28 cellular contexts compared by ENCODE assay signal in the genomic region with DNA sequence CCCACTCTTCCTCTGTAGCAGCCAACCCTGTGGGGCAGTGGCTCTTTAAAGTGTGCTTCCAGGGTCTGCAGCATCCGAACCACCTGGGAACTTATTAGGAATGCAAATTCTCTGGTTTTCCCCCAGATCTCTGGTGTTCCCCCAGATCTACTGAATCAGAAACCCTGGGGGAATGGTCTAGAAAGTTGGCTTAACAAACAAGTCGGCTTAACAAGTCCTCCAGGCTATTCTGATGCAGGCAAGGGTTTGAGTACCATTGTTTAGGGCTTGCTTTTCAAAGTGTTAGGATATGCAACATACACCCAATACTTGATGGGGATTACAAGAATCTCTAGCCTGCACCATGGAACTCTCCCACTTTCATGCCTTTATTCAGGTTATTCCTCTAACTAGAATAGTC.
"Had no signal": no experiment of that assay in that cellular context is flagged by ENCODE, and none has a peak within 500 bp of the region (broad histone marks: within the 10 kb centered on the region; RNA-seq: fewer than 3 reads in every experiment).

No MANE protein-coding gene starts in this region.

- DNase-seq: activated CD4-positive, alpha-beta memory T cell treated with anti-CD3 and anti-CD28 coated beads, Interleukin-2, amount 10 ng/mL, durations not matched to agents 7 days and 5 days; activated CD4-positive, alpha-beta T cell treated with anti-CD3 and anti-CD28 coated beads for 36 hours; activated CD4-positive, alpha-beta T cell treated with anti-CD3 and anti-CD28 coated beads, Interleukin-2, amount 50 U/mL, for 1 hour; activated gamma-delta T cell; activated naive CD4-positive, alpha-beta T cell treated with anti-CD3 and anti-CD28 coated beads for 36 hours; activated T-cell treated with anti-CD3 and anti-CD28 coated beads for 4 hours; activated T-cell treated with anti-CD3 and anti-CD28 coated beads, Interleukin-2, amount 50 U/mL, for 48 hours; amygdala; MV-4-11; NCI-H1092 treated with DMSO at 0.1 percent for 48 hours; NCI-H1417 treated with DMSO at 0.1 percent for 48 hours; NCI-H1694; NCI-H2029; NCI-H345; NCI-H510A; NCI-H526 treated with DMSO at 0.1 percent for 48 hours; NCI-H82; OCI-M1; RPMI8226; T-helper 17 cell; T1000 had no signal

- H3K9me3 ChIP-seq: SJSA1 had no signal

- H3K4me3 Mint-ChIP-seq: activated CD4-positive, alpha-beta memory T cell treated with anti-CD3 and anti-CD28 coated beads, Interleukin-2, amount 10 ng/mL, durations not matched to agents 7 days and 5 days; activated CD4-positive, alpha-beta T cell treated with anti-CD3 and anti-CD28 coated beads for 36 hours; activated naive CD4-positive, alpha-beta T cell treated with anti-CD3 and anti-CD28 coated beads for 36 hours; activated naive CD8-positive, alpha-beta T cell; activated T-helper 17 cell treated with anti-CD3 and anti-CD28 coated beads, Interleukin-2, amount 50 U/mL, for 72 hours; T-helper 17 cell had no signal

- H3K27ac Mint-ChIP-seq: activated CD4-positive, alpha-beta memory T cell treated with anti-CD3 and anti-CD28 coated beads, Interleukin-2, amount 10 ng/mL, durations not matched to agents 7 days and 5 days; activated CD4-positive, alpha-beta T cell treated with anti-CD3 and anti-CD28 coated beads for 36 hours; activated naive CD4-positive, alpha-beta T cell treated with anti-CD3 and anti-CD28 coated beads for 36 hours; activated naive CD8-positive, alpha-beta T cell; T-helper 17 cell had no signal

- H3K36me3 ChIP-seq: brain microvascular endothelial cell, cardiac muscle cell had no signal

- H3K27me3 Mint-ChIP-seq: activated CD4-positive, alpha-beta memory T cell treated with anti-CD3 and anti-CD28 coated beads, Interleukin-2, amount 10 ng/mL, durations not matched to agents 7 days and 5 days; activated CD4-positive, alpha-beta T cell treated with anti-CD3 and anti-CD28 coated beads for 36 hours; activated naive CD8-positive, alpha-beta T cell; activated T-helper 17 cell treated with anti-CD3 and anti-CD28 coated beads, Interleukin-2, amount 50 U/mL, for 72 hours; T-helper 17 cell had no signal

- H3K27ac ChIP-seq: brain microvascular endothelial cell, cardiac muscle cell had no signal

- H3K4me3 ChIP-seq: cardiac muscle cell, SJSA1 had no signal

- ATAC-seq: activated CD4-positive, alpha-beta T cell treated with anti-CD3 and anti-CD28 coated beads for 36 hours; activated T-helper 17 cell treated with anti-CD3 and anti-CD28 coated beads, Interleukin-2, amount 50 U/mL, for 72 hours; Panc1; Right ventricle myocardium inferior; T-helper 17 cell had no signal

- H3K27me3 ChIP-seq: brain microvascular endothelial cell, cardiac muscle cell, SJSA1 had no signal

- H3K9me3 Mint-ChIP-seq: activated naive CD4-positive, alpha-beta T cell treated with anti-CD3 and anti-CD28 coated beads for 36 hours; activated T-helper 17 cell treated with anti-CD3 and anti-CD28 coated beads, Interleukin-2, amount 50 U/mL, for 72 hours had no signal
